1 cellular context compared by ENCODE assay signal in the genomic region with DNA sequence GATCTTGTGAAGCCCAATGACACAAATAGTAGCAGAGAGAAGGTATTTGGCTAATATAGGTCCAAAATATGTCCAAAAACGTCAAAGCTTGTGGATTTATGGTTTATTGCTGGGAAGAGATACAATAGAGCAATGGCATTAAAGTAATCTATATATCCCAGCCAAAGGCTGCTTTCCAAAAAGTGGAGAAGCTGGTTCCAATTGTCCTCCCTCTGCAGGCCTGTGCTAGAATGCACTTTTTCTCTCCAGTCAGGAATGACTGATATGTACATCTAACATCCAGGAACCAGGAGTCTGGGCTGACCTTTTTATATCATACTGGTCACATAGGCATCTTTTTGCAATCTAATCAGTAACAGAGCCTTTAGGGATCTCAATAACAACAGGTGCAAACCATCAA.
TF ChIP-seq lines count a peak whose summit lies in the region.

No MANE protein-coding gene starts in this region.

TF ChIP-seq in GM23338, 12 proteins besides CTCF, POLR2A, EP300 and RAD21 (continued from another document):
- TF ChIP-seq, protein P1, sequence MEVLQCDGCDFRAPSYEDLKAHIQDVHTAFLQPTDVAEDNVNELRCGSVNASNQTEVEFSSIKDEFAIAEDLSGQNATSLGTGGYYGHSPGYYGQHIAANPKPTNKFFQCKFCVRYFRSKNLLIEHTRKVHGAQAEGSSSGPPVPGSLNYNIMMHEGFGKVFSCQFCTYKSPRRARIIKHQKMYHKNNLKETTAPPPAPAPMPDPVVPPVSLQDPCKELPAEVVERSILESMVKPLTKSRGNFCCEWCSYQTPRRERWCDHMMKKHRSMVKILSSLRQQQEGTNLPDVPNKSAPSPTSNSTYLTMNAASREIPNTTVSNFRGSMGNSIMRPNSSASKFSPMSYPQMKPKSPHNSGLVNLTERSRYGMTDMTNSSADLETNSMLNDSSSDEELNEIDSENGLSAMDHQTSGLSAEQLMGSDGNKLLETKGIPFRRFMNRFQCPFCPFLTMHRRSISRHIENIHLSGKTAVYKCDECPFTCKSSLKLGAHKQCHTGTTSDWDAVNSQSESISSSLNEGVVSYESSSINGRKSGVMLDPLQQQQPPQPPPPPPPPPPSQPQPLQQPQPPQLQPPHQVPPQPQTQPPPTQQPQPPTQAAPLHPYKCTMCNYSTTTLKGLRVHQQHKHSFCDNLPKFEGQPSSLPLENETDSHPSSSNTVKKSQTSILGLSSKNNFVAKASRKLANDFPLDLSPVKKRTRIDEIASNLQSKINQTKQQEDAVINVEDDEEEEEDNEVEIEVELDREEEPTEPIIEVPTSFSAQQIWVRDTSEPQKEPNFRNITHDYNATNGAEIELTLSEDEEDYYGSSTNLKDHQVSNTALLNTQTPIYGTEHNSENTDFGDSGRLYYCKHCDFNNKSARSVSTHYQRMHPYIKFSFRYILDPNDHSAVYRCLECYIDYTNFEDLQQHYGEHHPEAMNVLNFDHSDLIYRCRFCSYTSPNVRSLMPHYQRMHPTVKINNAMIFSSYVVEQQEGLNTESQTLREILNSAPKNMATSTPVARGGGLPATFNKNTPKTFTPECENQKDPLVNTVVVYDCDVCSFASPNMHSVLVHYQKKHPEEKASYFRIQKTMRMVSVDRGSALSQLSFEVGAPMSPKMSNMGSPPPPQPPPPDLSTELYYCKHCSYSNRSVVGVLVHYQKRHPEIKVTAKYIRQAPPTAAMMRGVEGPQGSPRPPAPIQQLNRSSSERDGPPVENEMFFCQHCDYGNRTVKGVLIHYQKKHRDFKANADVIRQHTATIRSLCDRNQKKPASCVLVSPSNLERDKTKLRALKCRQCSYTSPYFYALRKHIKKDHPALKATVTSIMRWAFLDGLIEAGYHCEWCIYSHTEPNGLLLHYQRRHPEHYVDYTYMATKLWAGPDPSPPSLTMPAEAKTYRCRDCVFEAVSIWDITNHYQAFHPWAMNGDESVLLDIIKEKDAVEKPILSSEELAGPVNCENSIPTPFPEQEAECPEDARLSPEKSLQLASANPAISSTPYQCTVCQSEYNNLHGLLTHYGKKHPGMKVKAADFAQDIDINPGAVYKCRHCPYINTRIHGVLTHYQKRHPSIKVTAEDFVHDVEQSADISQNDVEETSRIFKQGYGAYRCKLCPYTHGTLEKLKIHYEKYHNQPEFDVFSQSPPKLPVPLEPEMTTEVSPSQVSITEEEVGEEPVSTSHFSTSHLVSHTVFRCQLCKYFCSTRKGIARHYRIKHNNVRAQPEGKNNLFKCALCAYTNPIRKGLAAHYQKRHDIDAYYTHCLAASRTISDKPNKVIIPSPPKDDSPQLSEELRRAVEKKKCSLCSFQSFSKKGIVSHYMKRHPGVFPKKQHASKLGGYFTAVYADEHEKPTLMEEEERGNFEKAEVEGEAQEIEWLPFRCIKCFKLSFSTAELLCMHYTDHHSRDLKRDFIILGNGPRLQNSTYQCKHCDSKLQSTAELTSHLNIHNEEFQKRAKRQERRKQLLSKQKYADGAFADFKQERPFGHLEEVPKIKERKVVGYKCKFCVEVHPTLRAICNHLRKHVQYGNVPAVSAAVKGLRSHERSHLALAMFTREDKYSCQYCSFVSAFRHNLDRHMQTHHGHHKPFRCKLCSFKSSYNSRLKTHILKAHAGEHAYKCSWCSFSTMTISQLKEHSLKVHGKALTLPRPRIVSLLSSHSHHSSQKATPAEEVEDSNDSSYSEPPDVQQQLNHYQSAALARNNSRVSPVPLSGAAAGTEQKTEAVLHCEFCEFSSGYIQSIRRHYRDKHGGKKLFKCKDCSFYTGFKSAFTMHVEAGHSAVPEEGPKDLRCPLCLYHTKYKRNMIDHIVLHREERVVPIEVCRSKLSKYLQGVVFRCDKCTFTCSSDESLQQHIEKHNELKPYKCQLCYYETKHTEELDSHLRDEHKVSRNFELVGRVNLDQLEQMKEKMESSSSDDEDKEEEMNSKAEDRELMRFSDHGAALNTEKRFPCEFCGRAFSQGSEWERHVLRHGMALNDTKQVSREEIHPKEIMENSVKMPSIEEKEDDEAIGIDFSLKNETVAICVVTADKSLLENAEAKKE (CRISPR knock-in tag; IDR thresholded peaks at IDR 0.05): no peak
- TF ChIP-seq EZH2phosphoT487 (IDR thresholded peaks at IDR 0.05; ENCODE audit: unreplicated experiment) (no peak), STAT1 (IDR thresholded peaks at IDR 0.05; ENCODE audit: unreplicated experiment) (no peak), NANOG (IDR thresholded peaks at IDR 0.05; ENCODE audit: borderline replicate concordance) (no peak), ZNF331 (CRISPR knock-in tag; IDR thresholded peaks at IDR 0.05; ENCODE audit: low read depth) (no peak)
- TF ChIP-seq, protein P2, sequence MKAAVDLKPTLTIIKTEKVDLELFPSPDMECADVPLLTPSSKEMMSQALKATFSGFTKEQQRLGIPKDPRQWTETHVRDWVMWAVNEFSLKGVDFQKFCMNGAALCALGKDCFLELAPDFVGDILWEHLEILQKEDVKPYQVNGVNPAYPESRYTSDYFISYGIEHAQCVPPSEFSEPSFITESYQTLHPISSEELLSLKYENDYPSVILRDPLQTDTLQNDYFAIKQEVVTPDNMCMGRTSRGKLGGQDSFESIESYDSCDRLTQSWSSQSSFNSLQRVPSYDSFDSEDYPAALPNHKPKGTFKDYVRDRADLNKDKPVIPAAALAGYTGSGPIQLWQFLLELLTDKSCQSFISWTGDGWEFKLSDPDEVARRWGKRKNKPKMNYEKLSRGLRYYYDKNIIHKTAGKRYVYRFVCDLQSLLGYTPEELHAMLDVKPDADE (IDR thresholded peaks at IDR 0.05): no peak
